ENCODE assay signal across 21 cellular contexts in the genomic region with DNA sequence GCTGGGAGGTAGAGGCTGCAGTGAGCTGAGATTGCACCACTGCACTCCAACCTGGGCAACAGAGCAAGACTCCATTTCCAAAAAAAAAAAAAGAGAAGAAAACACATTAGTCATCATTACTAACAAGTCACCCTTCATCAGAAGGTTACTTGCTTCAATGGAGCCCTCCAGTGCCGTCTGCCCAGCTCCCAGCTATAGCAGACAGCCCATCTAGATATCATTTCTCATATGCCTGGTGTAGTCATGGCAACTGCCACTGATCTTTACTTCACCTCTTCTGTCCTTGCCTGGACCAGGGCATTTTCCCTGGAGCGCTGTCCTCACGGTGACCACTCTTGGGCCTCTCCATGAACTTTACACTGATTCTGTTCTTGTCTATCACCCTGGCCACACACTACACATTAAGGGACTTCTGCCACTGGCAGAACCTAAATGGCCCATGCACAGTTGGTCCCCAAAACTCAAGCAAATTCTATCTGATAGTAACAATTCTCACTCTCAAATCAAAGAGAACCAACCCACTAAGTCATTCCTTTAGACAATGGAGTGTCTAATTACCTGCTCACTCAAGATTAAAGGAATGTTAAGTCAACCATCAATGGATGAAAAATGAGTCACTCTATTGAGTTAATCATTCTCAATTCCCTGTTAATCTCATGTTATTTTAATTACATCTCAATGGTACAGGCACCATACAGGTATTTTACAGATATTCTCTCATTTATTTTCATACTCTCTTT. TPM values are rescaled to one million over a fixed set of nuclear protein-coding genes. Genes with fewer than 3 reads are reported as not detected.
DNase-seq lines count a peak whose midpoint lies in the region; ATAC-seq lines count a peak whose summit lies in the region.
"Had no signal": no experiment of that assay in that cellular context is flagged by ENCODE, and none has a peak within 500 bp of the region (broad histone marks: within the 10 kb centered on the region; RNA-seq: fewer than 3 reads in every experiment).

No MANE protein-coding gene starts in this region.

- peak overlapping the region; percentile 21 to 85 (median 54) for H3K27ac Mint-ChIP-seq in immature natural killer cell
- no peak overlapping the region for H3K27ac Mint-ChIP-seq in activated CD8-positive, alpha-beta memory T cell treated with anti-CD3 and anti-CD28 coated beads, Interleukin-2, amount 10 ng/mL, durations not matched to agents 7 days and 5 days
- H3K27ac Mint-ChIP-seq: GM23338 had no signal

- H3K9me3 Mint-ChIP-seq in immature natural killer cell = no peaks in the 10 kb centered on the region
- no peaks in the 10 kb centered on the region for H3K9me3 Mint-ChIP-seq in activated CD8-positive, alpha-beta memory T cell treated with anti-CD3 and anti-CD28 coated beads, Interleukin-2, amount 10 ng/mL, durations not matched to agents 7 days and 5 days (ENCODE audit: low read depth)
- H3K9me3 Mint-ChIP-seq: GM23338 had no signal

- H3K4me3 Mint-ChIP-seq in immature natural killer cell = peak overlapping the region; percentile 73 to 89 (median 82)
- no peak overlapping the region for H3K4me3 Mint-ChIP-seq in activated CD8-positive, alpha-beta memory T cell treated with anti-CD3 and anti-CD28 coated beads, Interleukin-2, amount 10 ng/mL, durations not matched to agents 7 days and 5 days
- H3K4me3 Mint-ChIP-seq: GM23338 had no signal

- H3K4me1 Mint-ChIP-seq in immature natural killer cell = peaks cover 53 to 60% of the 10 kb centered on the region in 2 donors
- H3K4me1 Mint-ChIP-seq in activated CD8-positive, alpha-beta memory T cell treated with anti-CD3 and anti-CD28 coated beads, Interleukin-2, amount 10 ng/mL, durations not matched to agents 7 days and 5 days = peaks cover 20% of the 10 kb centered on the region
- H3K4me1 Mint-ChIP-seq: GM23338 had no signal

- H3K36me3 Mint-ChIP-seq in immature natural killer cell = peaks cover 2 to 18% (median 7%) of the 10 kb centered on the region in 3 donors
- no peaks in the 10 kb centered on the region for H3K36me3 Mint-ChIP-seq in activated CD8-positive, alpha-beta memory T cell treated with anti-CD3 and anti-CD28 coated beads, Interleukin-2, amount 10 ng/mL, durations not matched to agents 7 days and 5 days

- DNase-seq in NCI-H748 (lab: John Stamatoyannopoulos, UW; ENCODE audit: unreplicated experiment) (peak; percentile 12), NCI-H748 treated with DMSO at 0.1 percent for 48 hours (lab: John Stamatoyannopoulos, UW) (no peak), NCI-H69 (lab: John Stamatoyannopoulos, UW) (peak; percentile 12), immature natural killer cell (no peak), posterior vena cava (ENCODE audit: low spot score) (peak; percentile 40), cardiac septum (ENCODE audit: low spot score) (no peak), GM03348 (ENCODE audit: low spot score) (no peak)
- DNase-seq in activated CD8-positive, alpha-beta memory T cell treated with anti-CD3 and anti-CD28 coated beads, Interleukin-2, amount 10 ng/mL, durations not matched to agents 7 days and 5 days = no peak
- DNase-seq: COR-L47; DMS79; KBM-7; MM.1S; NCI-H1417; NCI-H1930; NCI-H2171; NCI-H510A; NK-92 treated with Interleukin-12 subunit alpha and Interleukin-12 subunit beta, amount 100 ng/mL, for 24 hours; PC-9; SK-N-SH had no signal

- peaks cover 0 to 6% (median 2%) of the 10 kb centered on the region in 3 donors for H3K27me3 Mint-ChIP-seq in immature natural killer cell (ENCODE audit: low read depth in 3 of 3)
- peaks cover 10% of the 10 kb centered on the region for H3K27me3 Mint-ChIP-seq in activated CD8-positive, alpha-beta memory T cell treated with anti-CD3 and anti-CD28 coated beads, Interleukin-2, amount 10 ng/mL, durations not matched to agents 7 days and 5 days

- ATAC-seq in activated CD8-positive, alpha-beta memory T cell treated with anti-CD3 and anti-CD28 coated beads, Interleukin-2, amount 10 ng/mL, durations not matched to agents 7 days and 5 days = no peak
- ATAC-seq: GM23338, Right ventricle myocardium inferior had no signal

- intact Hi-C loops in posterior vena cava (cut with DNase I) = no loop called here
- intact Hi-C loops in cardiac septum (cut with DNase I) = no loop called here

- CTCF ChIA-PET in activated CD8-positive, alpha-beta memory T cell treated with anti-CD3 and anti-CD28 coated beads, Interleukin-2, amount 10 ng/mL, durations not matched to agents 7 days and 5 days (lab: Charles Lee) = interaction anchor here (1.7 kb wide), 1 partner anchor 20 kb away, joined by 5 read pairs; no protein-coding TSS in a partner anchor

RNA-seq across cellular contexts. Expression of a gene that starts 12.9 kb away (rescaled TPM):
- 10 to 100 TPM in 1 of 3 donors, 1 to 10 TPM in 2; 6.7 to 23.8 (median 7.7) TPM for polyA plus RNA-seq in immature natural killer cell
- total RNA-seq in posterior vena cava (not detected), cardiac septum (2.7 TPM)
- total RNA-seq in activated CD8-positive, alpha-beta memory T cell treated with anti-CD3 and anti-CD28 coated beads, Interleukin-2, amount 10 ng/mL, durations not matched to agents 7 days and 5 days = under 1 TPM; 0.21 to 0.64 TPM
- total RNA-seq: PC-9 had no signal
- polyA plus RNA-seq: SK-N-SH had no signal

RNA-seq across cellular contexts. Expression of a gene that starts 16.6 kb away (rescaled TPM):
- not detected for polyA plus RNA-seq in immature natural killer cell
- total RNA-seq in posterior vena cava (under 1 TPM in 1 of 2 donors, not detected in 1; 0.14 TPM), cardiac septum (462 TPM)
- not detected for total RNA-seq in activated CD8-positive, alpha-beta memory T cell treated with anti-CD3 and anti-CD28 coated beads, Interleukin-2, amount 10 ng/mL, durations not matched to agents 7 days and 5 days
- total RNA-seq: PC-9 had no signal
- polyA plus RNA-seq: SK-N-SH had no signal

Comparison
In these comparisons a context has a peak if more than half of its experiments do, and no peak if none do; other contexts are left out.
1. DNase-seq: peak in NCI-H748 (single experiment), NCI-H69 (single experiment) and posterior vena cava (single experiment); none in NCI-H748 treated with DMSO at 0.1 percent for 48 hours (single experiment), immature natural killer cell (0 of 3), activated CD8-positive, alpha-beta memory T cell treated with anti-CD3 and anti-CD28 coated beads, Interleukin-2, amount 10 ng/mL, durations not matched to agents 7 days and 5 days (single experiment), cardiac septum (single experiment) and GM03348 (single experiment).
2. RNA of a gene that starts 16.6 kb away (total RNA-seq): 462 TPM in cardiac septum (single experiment); 0.14 TPM in posterior vena cava and not detected in activated CD8-positive, alpha-beta memory T cell treated with anti-CD3 and anti-CD28 coated beads, Interleukin-2, amount 10 ng/mL, durations not matched to agents 7 days and 5 days; every median in the first group is over 100 times any median in the second.